In genomic region chr7:99379693-99380031, GRCh38 we compare ENCODE assay signal across 6 cellular contexts. TPM values are rescaled to one million over a fixed set of nuclear protein-coding genes. Genes with fewer than 3 reads are reported as not detected.
DNase-seq lines count a peak whose midpoint lies in the region; ATAC-seq, FAIRE-seq and TF ChIP-seq lines count a peak whose summit lies in the region.
"Not testable (repeated sequence)": the region's sequence is repeated elsewhere in the genome, so short reads cannot be mapped to it uniquely, and the experiment has no call there.

No MANE protein-coding gene starts in this region.

- H3K27me3 ChIP-seq in DND-41 (ENCODE audit: insufficient read depth, low read length, poor library complexity); SK-N-SH (ENCODE audit: insufficient read depth); astrocyte (ENCODE audit: insufficient read depth, low read length); gastroesophageal sphincter: not testable (repeated sequence)

- H3K9me2 ChIP-seq in SK-N-SH: not testable (repeated sequence)

- H2AFZ ChIP-seq in DND-41 (ENCODE audit: low read depth, low read length); SK-N-SH (ENCODE audit: low read depth); astrocyte (ENCODE audit: low read depth, low read length): not testable (repeated sequence)

- not testable (repeated sequence) for H3K9me3 Mint-ChIP-seq in astrocyte (ENCODE audit: unreplicated experiment); natural killer cell

- peaks cover 27% of the 10 kb centered on the region for H3F3A ChIP-seq in SK-N-SH (replicated peaks; ENCODE audit: insufficient read depth)

- H3K4me2 ChIP-seq in DND-41 (ENCODE audit: insufficient read depth, low read length) (peak overlapping the region; percentile 56), SK-N-SH (peak overlapping the region; percentile 56), astrocyte (ENCODE audit: low read length) (peak overlapping the region; percentile 59)

- H4K20me1 ChIP-seq in DND-41 (ENCODE audit: insufficient read depth, low read length) (peaks cover 39% of the 10 kb centered on the region), SK-N-SH (ENCODE audit: insufficient read depth) (peaks cover 87% of the 10 kb centered on the region), astrocyte (ENCODE audit: insufficient read depth, low read length) (peaks cover 77% of the 10 kb centered on the region)

- DNase-seq in DND-41; SK-N-SH; astrocyte (ENCODE audit: low read depth); natural killer cell: not testable (repeated sequence)

- H3K79me2 ChIP-seq in DND-41 (ENCODE audit: insufficient read depth, low read length): peaks cover 87% of the 10 kb centered on the region
- peaks cover 100% of the 10 kb centered on the region for H3K79me2 ChIP-seq in SK-N-SH (ENCODE audit: insufficient read depth)
- peaks cover 72% of the 10 kb centered on the region for H3K79me2 ChIP-seq in astrocyte (ENCODE audit: insufficient read depth, low read length)

- not testable (repeated sequence) for H3K27me3 Mint-ChIP-seq in astrocyte (ENCODE audit: low read depth, unreplicated experiment); natural killer cell (ENCODE audit: low read depth in 2 of 2)

- not testable (repeated sequence) for TF ChIP-seq EP300 in SK-N-SH (IDR thresholded peaks at IDR 0.05; ENCODE audit: borderline replicate concordance in 1 of 2, low read depth in 1 of 2, low read length in 1 of 2); gastroesophageal sphincter (IDR thresholded peaks at IDR 0.05)

- intact Hi-C loops in natural killer cell (cut with micrococcal nuclease): loop anchor here (10.0 kb wide), 1 partner anchor 125 kb away; the partner anchor contains the start of genes ZKSCAN5 and ZNF394

- POLR2A ChIA-PET in SK-N-SH (lab: Yijun Ruan, JAX): not testable (repeated sequence)

- not testable (repeated sequence) for TF ChIP-seq POLR2A in gastroesophageal sphincter (IDR thresholded peaks at IDR 0.05)

- not testable (repeated sequence) for H3K4me3 Mint-ChIP-seq in astrocyte (ENCODE audit: unreplicated experiment)
- H3K4me3 Mint-ChIP-seq in natural killer cell: peak overlapping the region; percentile 87

- FAIRE-seq in astrocyte (lab: Jason Lieb, UNC): not testable (repeated sequence)

- H3K4me1 ChIP-seq in DND-41 (ENCODE audit: insufficient read depth, low read length) (peaks cover 41% of the 10 kb centered on the region), SK-N-SH (ENCODE audit: control insufficient read depth in 1 of 2, insufficient read depth in 2 of 2, low read depth in 1 of 2, low read length in 1 of 2) (peaks cover 23 to 27% of the 10 kb centered on the region in 2 experiments; a peak in 2 of 4 replicates), astrocyte (ENCODE audit: insufficient read depth, low read length) (peaks cover 21% of the 10 kb centered on the region), gastroesophageal sphincter (peaks cover 0 to 55% (median 29%) of the 10 kb centered on the region in 3 donors)

- CTCF ChIA-PET in SK-N-SH (lab: Yijun Ruan, JAX): not testable (repeated sequence)

- TF ChIP-seq RAD21 in SK-N-SH (IDR thresholded peaks at IDR 0.05; ENCODE audit: low read length): not testable (repeated sequence)

- WGBS in SK-N-SH (ENCODE audit: low lambda C conversion rate): 90% methylated on average over 7 of the region's 7 CpGs
- 25 to 62% methylated on average over 2 to 6 of the region's 7 CpGs for WGBS in gastroesophageal sphincter (ENCODE audit: low coverage in 1 of 2), 2 donors

- H3K4me1 Mint-ChIP-seq in astrocyte (ENCODE audit: low read depth, unreplicated experiment) (peaks cover 17% of the 10 kb centered on the region), natural killer cell (peaks cover 44 to 58% of the 10 kb centered on the region in 2 donors)

- not testable (repeated sequence) for TF ChIP-seq CTCF in DND-41 (IDR thresholded peaks at IDR 0.05; ENCODE audit: borderline replicate concordance, extremely low read depth, low read length, poor library complexity, severe bottlenecking); SK-N-SH (IDR thresholded peaks at IDR 0.05); astrocyte (IDR thresholded peaks at IDR 0.05; ENCODE audit: insufficient read depth, low read depth, low read length); gastroesophageal sphincter (IDR thresholded peaks at IDR 0.05); natural killer cell (IDR thresholded peaks at IDR 0.05)

- peak overlapping the region; percentile 52; the same call in 1 of the 2 replicates for H3K9ac ChIP-seq in DND-41 (ENCODE audit: low read depth, low read length)
- 0 out of 2 replicates have a peak overlapping the region, but pooled peaks have one; percentile 1 for H3K9ac ChIP-seq in SK-N-SH
- H3K9ac ChIP-seq in astrocyte (ENCODE audit: low read length): peak overlapping the region; percentile 36

- not testable (repeated sequence) for H3K9me3 ChIP-seq in DND-41 (ENCODE audit: insufficient read depth, low read length, severe bottlenecking); SK-N-SH; astrocyte (ENCODE audit: insufficient read depth, low read depth, low read length); gastroesophageal sphincter

- peaks cover 40% of the 10 kb centered on the region for H3K36me3 ChIP-seq in DND-41 (ENCODE audit: insufficient read depth, low read length)
- peaks cover 0 to 37% of the 10 kb centered on the region in 2 experiments for H3K36me3 ChIP-seq in SK-N-SH (replicated peaks in 1 of 2; ENCODE audit: control insufficient read depth in 1 of 2, insufficient read depth in 2 of 2, low read length in 1 of 2)
- H3K36me3 ChIP-seq in astrocyte (ENCODE audit: insufficient read depth, low read length): not testable (repeated sequence)
- H3K36me3 ChIP-seq in gastroesophageal sphincter: peaks cover 0 to 23% of the 10 kb centered on the region in 2 donors

- ATAC-seq in DND-41 (ENCODE audit: insufficient read depth, low read depth); gastroesophageal sphincter: not testable (repeated sequence)
- ATAC-seq in natural killer cell: peak in 1 of 3 donors; percentile 14

- H3K27ac ChIP-seq in DND-41 (ENCODE audit: low read length) (peak overlapping the region; percentile 85), SK-N-SH (ENCODE audit: low read depth in 2 of 2, low read length in 1 of 2) (peak overlapping the region in 1 of 2 experiments; percentile 52; a peak in 3 of 4 replicates), astrocyte (ENCODE audit: low read depth, low read length) (peak overlapping the region; percentile 57), gastroesophageal sphincter (peak overlapping the region; percentile 13 to 87 (median 84)), temporal lobe (ENCODE audit: low read depth, low read length) (peak overlapping the region; percentile 69)

- not testable (repeated sequence) for H3K36me3 Mint-ChIP-seq in astrocyte (ENCODE audit: low read depth, unreplicated experiment); natural killer cell

- H3K4me3 ChIP-seq in DND-41 (ENCODE audit: low read depth in 1 of 2, low read length in 2 of 2): 0 out of 4 replicates have a peak overlapping the region, but pooled peaks of 1 of the 2 experiments have one; percentile 44
- not testable (repeated sequence) for H3K4me3 ChIP-seq in SK-N-SH (ENCODE audit: low read depth in 2 of 2, low read length in 1 of 2); astrocyte (ENCODE audit: insufficient read depth, low read depth, low read length)
- H3K4me3 ChIP-seq in gastroesophageal sphincter: peak overlapping the region in 1 of 2 donors; percentile 32

- peak overlapping the region; percentile 85 for H3K27ac Mint-ChIP-seq in astrocyte (ENCODE audit: unreplicated experiment)
- H3K27ac Mint-ChIP-seq in natural killer cell: peak overlapping the region; percentile 97

RNA-seq across cellular contexts. Expression of gene ARPC1B, which starts 5.1 kb away (rescaled TPM):
- polyA plus RNA-seq in SK-N-SH (2012; rRNA removed): 549 and 836 TPM in 2 replicates
- polyA plus RNA-seq in SK-N-SH (2012; cell fraction: cytosol; rRNA removed): 499 and 604 TPM in 2 replicates
- polyA plus RNA-seq in SK-N-SH (2012; cell fraction: nucleus; rRNA removed): 368 and 467 TPM in 2 replicates
- 170 and 175 TPM in 2 replicates for total RNA-seq in astrocyte
- total RNA-seq in gastroesophageal sphincter: 100 to 1,000 TPM in 3 of 4 donors, 10 to 100 TPM in 1; 69.9 to 158 (median 138) TPM
- total RNA-seq in natural killer cell: 100 to 1,000 TPM; 161 to 184 (median 179) TPM
- total RNA-seq in temporal lobe: 6.9 TPM

RNA-seq across cellular contexts. Expression of gene PDAP1, which starts 28.7 kb away (rescaled TPM):
- 296 and 389 TPM in 2 replicates for polyA plus RNA-seq in SK-N-SH (2012; rRNA removed)
- 589 and 668 TPM in 2 replicates for polyA plus RNA-seq in SK-N-SH (2012; cell fraction: cytosol; rRNA removed)
- polyA plus RNA-seq in SK-N-SH (2012; cell fraction: nucleus; rRNA removed): 105 and 146 TPM in 2 replicates
- total RNA-seq in astrocyte (106 and 111 TPM in 2 replicates), gastroesophageal sphincter (100 to 1,000 TPM in 3 of 4 donors, 10 to 100 TPM in 1; 91.7 to 155 (median 123) TPM), natural killer cell (10 to 100 TPM; 55.3 to 60.6 (median 59.3) TPM), temporal lobe (24.6 TPM)

RNA-seq across cellular contexts. Expression of gene BUD31, which starts 29.1 kb away (rescaled TPM):
- 124 and 162 TPM in 2 replicates for polyA plus RNA-seq in SK-N-SH (2012; rRNA removed)
- polyA plus RNA-seq in SK-N-SH (2012; cell fraction: cytosol; rRNA removed): 146 and 187 TPM in 2 replicates
- polyA plus RNA-seq in SK-N-SH (2012; cell fraction: nucleus; rRNA removed): 85.4 and 105 TPM in 2 replicates
- 167 and 176 TPM in 2 replicates for total RNA-seq in astrocyte
- 10 to 100 TPM; 47.3 to 73.4 (median 70.0) TPM for total RNA-seq in gastroesophageal sphincter
- 100 to 1,000 TPM; 145 to 190 (median 187) TPM for total RNA-seq in natural killer cell
- total RNA-seq in temporal lobe: 42.5 TPM

RNA-seq across cellular contexts. Expression of gene ARPC1A, which starts 54.0 kb away (rescaled TPM):
- 262 and 306 TPM in 2 replicates for polyA plus RNA-seq in SK-N-SH (2012; rRNA removed)
- 265 and 294 TPM in 2 replicates for polyA plus RNA-seq in SK-N-SH (2012; cell fraction: cytosol; rRNA removed)
- polyA plus RNA-seq in SK-N-SH (2012; cell fraction: nucleus; rRNA removed): 86.2 and 95.3 TPM in 2 replicates
- total RNA-seq in astrocyte (185 and 198 TPM in 2 replicates), gastroesophageal sphincter (100 to 1,000 TPM in 2 of 4 donors, 10 to 100 TPM in 2; 75.0 to 112 (median 98.3) TPM), natural killer cell (10 to 100 TPM; 38.1 to 48.1 (median 47.9) TPM), temporal lobe (70.1 TPM)

RNA-seq across cellular contexts. Expression of gene PTCD1, which starts 58.9 kb away (rescaled TPM):
- polyA plus RNA-seq in SK-N-SH (2012; rRNA removed): 7.4 and 8.2 TPM in 2 replicates
- polyA plus RNA-seq in SK-N-SH (2012; cell fraction: cytosol; rRNA removed): 2.7 and 3.3 TPM in 2 replicates
- polyA plus RNA-seq in SK-N-SH (2012; cell fraction: nucleus; rRNA removed): 16.1 and 16.8 TPM in 2 replicates
- total RNA-seq in astrocyte (5.8 and 7.4 TPM in 2 replicates), gastroesophageal sphincter (10 to 100 TPM in 1 of 4 donors, 1 to 10 TPM in 3; 6.2 to 10.8 (median 7.3) TPM), natural killer cell (1 to 10 TPM; 5.3 to 6.6 (median 6.4) TPM), temporal lobe (5.2 TPM)

Comparison
In these comparisons a context has a peak if more than half of its experiments do, and no peak if none do; other contexts are left out.
1. H3K9ac ChIP-seq: peak in every context shown above with its lines; median percentile 52 in DND-41; 36 in astrocyte; 1 in SK-N-SH.